In the genomic region with DNA sequence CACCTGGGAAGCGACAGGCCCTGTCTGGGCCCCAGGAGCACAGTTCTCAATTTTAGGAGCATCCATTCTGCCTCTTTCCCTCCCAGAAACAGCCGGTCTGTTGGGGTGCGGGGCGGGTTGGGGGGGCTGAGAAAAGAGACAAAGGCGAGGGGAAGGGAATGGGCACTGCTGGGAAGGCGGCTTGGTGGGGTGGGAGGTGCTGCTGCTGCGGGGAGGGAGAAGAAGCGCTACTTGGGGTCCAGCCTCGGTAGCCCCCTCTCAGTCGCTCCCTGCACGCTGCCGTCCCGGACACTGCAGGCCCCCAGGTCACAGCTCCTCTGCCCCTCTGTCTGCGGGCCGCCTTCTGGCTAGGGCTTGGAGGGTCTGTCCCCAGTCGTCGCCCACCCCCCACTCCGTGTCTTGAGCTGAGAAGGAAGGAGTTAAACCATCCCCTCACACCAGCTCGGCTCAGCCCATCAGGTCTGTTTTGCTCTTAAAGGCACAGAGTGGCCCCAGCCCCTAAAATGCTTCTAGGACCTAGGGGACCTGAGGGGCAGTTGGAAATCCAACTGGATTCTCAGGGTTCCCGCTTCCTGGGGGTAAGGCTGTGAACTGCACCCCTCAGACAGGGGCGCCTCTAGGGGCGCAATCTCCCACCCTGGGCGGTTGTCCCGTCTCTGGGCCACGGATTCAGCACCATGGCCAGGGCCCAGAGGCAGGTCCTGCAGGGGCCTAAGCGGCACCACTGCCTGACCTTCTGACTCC, we compare ENCODE assay signal across 8 cellular contexts. TPM values are rescaled to one million over a fixed set of nuclear protein-coding genes. Genes with fewer than 3 reads are reported as not detected.
DNase-seq lines count a peak whose midpoint lies in the region; ATAC-seq lines count a peak whose summit lies in the region.

No MANE protein-coding gene starts in this region.

- no peak overlapping the region for H3K27ac ChIP-seq in HUES64 (ENCODE audit: low read depth, low read length)

- WGBS in HUES64: 1% methylated on average over 26 of the region's 26 CpGs

- peaks cover 5% of the 10 kb centered on the region; the same call in 1 of the 2 replicates for H3K4me1 ChIP-seq in HUES64 (ENCODE audit: insufficient read depth, low read length)

- no peak overlapping the region for H3K9ac ChIP-seq in HUES64 (ENCODE audit: low read depth, low read length)

- H3K36me3 ChIP-seq in HUES64 (ENCODE audit: insufficient read depth, low read length): no peaks in the 10 kb centered on the region

- H3K9me3 ChIP-seq in HUES64 (ENCODE audit: insufficient read depth, low read depth, low read length): no peaks in the 10 kb centered on the region

- H3K4me3 ChIP-seq in HUES64 (ENCODE audit: low read length) (peak overlapping the region; percentile 75), iPS-11a (ENCODE audit: low read depth, low read length) (peak overlapping the region; percentile 67)

- no peak for ATAC-seq in HG03095 (IDR thresholded peaks at IDR 0.05; ENCODE audit: unreplicated experiment)

- DNase-seq in COLO829 (ENCODE audit: low spot score) (peak; percentile 45), NCI-H1092 (lab: John Stamatoyannopoulos, UW) (no peak)
- DNase-seq in activated naive CD4-positive, alpha-beta T cell treated with anti-CD3 and anti-CD28 coated beads, Interleukin-2, amount 50 U/mL, for 16 hours: peak; percentile 20
- peak; percentile 17 for DNase-seq in stimulated activated CD8-positive, alpha-beta memory T cell treated with anti-CD3 and anti-CD28 coated beads, Interleukin-4, amount 100 ng/mL, for 24 hours (ENCODE audit: low read depth)
- no peak for DNase-seq in activated CD4-positive, CD25-positive, alpha-beta regulatory T cell (lab: John Stamatoyannopoulos, UW)

- H3K27me3 ChIP-seq in HUES64 (ENCODE audit: insufficient read depth, low read length): peaks cover 10% of the 10 kb centered on the region

RNA-seq across cellular contexts. Expression of a gene that starts 0.7 kb away (rescaled TPM):
- 5.9 TPM for polyA plus RNA-seq in HUES64 (2013, experiment 1 of 2)
- polyA plus RNA-seq in HUES64 (2013, experiment 2 of 2): 6.4 TPM

RNA-seq across cellular contexts. Expression of a gene that starts 37.3 kb away (rescaled TPM):
- polyA plus RNA-seq in HUES64 (2013, experiment 1 of 2): 28.1 TPM
- polyA plus RNA-seq in HUES64 (2013, experiment 2 of 2): 29.9 TPM

Comparison
In these comparisons a context has a peak if more than half of its experiments do, and no peak if none do; other contexts are left out.
1. DNase-seq: peak in COLO829 (single experiment), activated naive CD4-positive, alpha-beta T cell treated with anti-CD3 and anti-CD28 coated beads, Interleukin-2, amount 50 U/mL, for 16 hours (single experiment) and stimulated activated CD8-positive, alpha-beta memory T cell treated with anti-CD3 and anti-CD28 coated beads, Interleukin-4, amount 100 ng/mL, for 24 hours (single experiment); none in activated CD4-positive, CD25-positive, alpha-beta regulatory T cell (0 of 4) and NCI-H1092 (single experiment).